ENCODE assay signal across 8 cellular contexts in genomic region chr13:45417790-45418534, GRCh38. TPM values are rescaled to one million over a fixed set of nuclear protein-coding genes. Genes with fewer than 3 reads are reported as not detected.
A peak's percentile ranks its signal among the peaks of the same experiment; 100 is the strongest.
DNase-seq lines count a peak whose midpoint lies in the region; TF ChIP-seq lines count a peak whose summit lies in the region.

A gene with protein sequence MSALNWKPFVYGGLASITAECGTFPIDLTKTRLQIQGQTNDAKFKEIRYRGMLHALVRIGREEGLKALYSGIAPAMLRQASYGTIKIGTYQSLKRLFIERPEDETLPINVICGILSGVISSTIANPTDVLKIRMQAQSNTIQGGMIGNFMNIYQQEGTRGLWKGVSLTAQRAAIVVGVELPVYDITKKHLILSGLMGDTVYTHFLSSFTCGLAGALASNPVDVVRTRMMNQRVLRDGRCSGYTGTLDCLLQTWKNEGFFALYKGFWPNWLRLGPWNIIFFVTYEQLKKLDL (minus strand): TSS chr13:45418373. CDS start chr13:45411425, 6,948 bp downstream.

- H3K27me3 ChIP-seq in OCI-LY1 (ENCODE audit: insufficient read depth, low read length): no peaks in the 10 kb centered on the region

- H3F3A ChIP-seq in OCI-LY1 (ENCODE audit: insufficient read depth, low read length): no peaks in the 10 kb centered on the region

- peak within 1 kb of the TSS; percentile 62 for H3K27ac Mint-ChIP-seq in endothelial cell (ENCODE audit: unreplicated experiment)
- peak within 1 kb of the TSS; percentile 91 for H3K27ac Mint-ChIP-seq in mesothelial cell of epicardium

- H2AFZ ChIP-seq in OCI-LY1 (ENCODE audit: low read length): no peak within 1 kb of the TSS

- DNase-seq in COLO829 (ENCODE audit: low spot score) (peak; percentile 73), GM20000 (ENCODE audit: low spot score) (peak; percentile 90), HT1080 (ENCODE audit: low read depth) (peak; percentile 86), endothelial cell (ENCODE audit: low spot score) (peak; percentile 91), mesothelial cell of epicardium (ENCODE audit: low spot score in 2 of 2, unreplicated experiment in 2 of 2) (peak; percentile 80 to 89)
- DNase-seq in activated CD8-positive, alpha-beta memory T cell treated with anti-CD3 and anti-CD28 coated beads, Interleukin-2, amount 50 U/mL, for 4 hours: peak; percentile 93
- DNase-seq in stimulated activated CD8-positive, alpha-beta memory T cell treated with anti-CD3 and anti-CD28 coated beads, Interleukin-15, amount 100 ng/mL, for 48 hours (ENCODE audit: low read depth in 2 of 2): peak; percentile 89 to 91

- H3K4me1 Mint-ChIP-seq in endothelial cell (ENCODE audit: unreplicated experiment) (peaks cover 26% of the 10 kb centered on the region), mesothelial cell of epicardium (peaks cover 25% of the 10 kb centered on the region)

- peak within 1 kb of the TSS; percentile 64 for H3K4me3 ChIP-seq in OCI-LY1 (ENCODE audit: low read depth, low read length, poor library complexity, severe bottlenecking)

- no peak for TF ChIP-seq CTCF in GM20000 (IDR thresholded peaks at IDR 0.05; ENCODE audit: extremely low read depth, missing control alignments)
- no peak for TF ChIP-seq CTCF in OCI-LY1 (IDR thresholded peaks at IDR 0.05; ENCODE audit: low read length)
- TF ChIP-seq CTCF in endothelial cell (IDR thresholded peaks at IDR 0.05; ENCODE audit: unreplicated experiment): no peak
- TF ChIP-seq CTCF in mesothelial cell of epicardium (IDR thresholded peaks at IDR 0.05; ENCODE audit: unreplicated experiment): no peak

- H3K9me3 Mint-ChIP-seq in endothelial cell (ENCODE audit: unreplicated experiment): no peaks in the 10 kb centered on the region
- H3K9me3 Mint-ChIP-seq in mesothelial cell of epicardium: no peaks in the 10 kb centered on the region

- peak within 1 kb of the TSS; percentile 40 for H3K9ac ChIP-seq in OCI-LY1 (ENCODE audit: low read length)

- H3K4me1 ChIP-seq in OCI-LY1 (ENCODE audit: insufficient read depth, low read length, severe bottlenecking): peaks cover 22% of the 10 kb centered on the region

- no peaks in the 10 kb centered on the region for H4K20me1 ChIP-seq in OCI-LY1 (ENCODE audit: insufficient read depth, low read length)

- H3K27me3 Mint-ChIP-seq in endothelial cell (ENCODE audit: unreplicated experiment) (no peaks in the 10 kb centered on the region), mesothelial cell of epicardium (ENCODE audit: low read depth) (no peaks in the 10 kb centered on the region)

- H3K4me2 ChIP-seq in OCI-LY1 (ENCODE audit: low read length): peak within 1 kb of the TSS; percentile 75

- H3K9me3 ChIP-seq in OCI-LY1 (ENCODE audit: low read length): no peaks in the 10 kb centered on the region

- H3K36me3 Mint-ChIP-seq in endothelial cell (ENCODE audit: low read depth, unreplicated experiment) (no peaks in the 10 kb centered on the region), mesothelial cell of epicardium (no peaks in the 10 kb centered on the region)

- H3K79me2 ChIP-seq in OCI-LY1 (ENCODE audit: insufficient read depth, low read length): no peaks in the 10 kb centered on the region

- no peaks in the 10 kb centered on the region for H3K9me2 ChIP-seq in OCI-LY1 (ENCODE audit: low read depth, low read length)

- H3K27ac ChIP-seq in OCI-LY1 (ENCODE audit: low read depth, low read length, poor library complexity, severe bottlenecking): no peak within 1 kb of the TSS

- peak within 1 kb of the TSS; percentile 94 for H3K4me3 Mint-ChIP-seq in endothelial cell (ENCODE audit: unreplicated experiment)
- H3K4me3 Mint-ChIP-seq in mesothelial cell of epicardium: peak within 1 kb of the TSS; percentile 92

- H3K36me3 ChIP-seq in OCI-LY1 (ENCODE audit: insufficient read depth, low read length): no peaks in the 10 kb centered on the region

RNA-seq across cellular contexts. Expression of the gene that starts here (rescaled TPM):
- total RNA-seq in HT1080 (2014; rRNA removed; shearing (Covaris generic)): 3.0 and 12.9 TPM in 2 replicates
- polyA plus RNA-seq in HT1080 (2015; cell fraction: cytosol; rRNA removed): 4.9 and 5.7 TPM in 2 replicates
- polyA plus RNA-seq in HT1080 (2015; cell fraction: nucleus; rRNA removed): 3.8 and 5.4 TPM in 2 replicates
- 21.9 TPM for total RNA-seq in endothelial cell (ENCODE audit: unreplicated experiment)
- 8.8 to 13.9 TPM (median 12.2 TPM) in 3 replicates for total RNA-seq in mesothelial cell of epicardium
